ENCODE assay signal across 14 cellular contexts in the genomic region with DNA sequence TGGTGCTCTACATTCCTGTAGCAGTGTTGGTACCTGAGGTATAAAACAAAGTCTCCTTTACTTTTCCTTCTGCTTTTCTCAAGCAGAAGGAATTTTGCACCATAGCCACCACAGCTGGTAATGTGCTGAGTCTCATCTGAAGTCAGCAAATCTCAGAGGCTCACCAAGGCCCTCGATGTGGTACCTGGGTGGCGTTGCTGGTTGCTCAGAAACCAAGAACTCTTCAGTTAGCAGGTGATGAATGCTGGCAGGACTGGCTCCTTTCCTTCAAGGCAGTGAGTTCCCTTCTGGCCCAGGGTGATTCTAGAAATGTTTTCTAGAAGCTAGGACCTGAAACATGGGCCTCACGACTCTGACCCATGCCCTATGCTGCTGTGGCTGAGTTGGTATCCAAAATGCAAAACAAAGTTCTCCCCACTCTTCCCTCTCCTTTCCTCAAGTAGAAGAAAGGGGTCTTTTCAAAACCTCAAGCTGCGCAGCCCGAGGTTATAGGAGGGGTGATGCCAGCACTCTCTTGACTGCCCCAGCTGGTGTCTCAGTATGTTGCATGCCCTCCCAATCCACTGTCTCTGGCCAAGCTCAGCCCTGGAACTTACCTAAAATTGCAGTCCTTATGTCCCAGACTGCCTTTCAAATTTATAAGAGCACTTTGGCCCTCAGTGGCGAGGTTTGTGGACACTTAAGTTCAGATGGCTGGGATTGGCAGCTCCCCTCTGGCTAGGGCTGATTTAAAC.
DNase-seq lines count a peak whose midpoint lies in the region; ATAC-seq and TF ChIP-seq lines count a peak whose summit lies in the region.
"Had no signal": no experiment of that assay in that cellular context is flagged by ENCODE, and none has a peak within 500 bp of the region (broad histone marks: within the 10 kb centered on the region; RNA-seq: fewer than 3 reads in every experiment).

No MANE protein-coding gene starts in this region.

- no peaks in the 10 kb centered on the region for H3K27me3 Mint-ChIP-seq in endodermal cell (ENCODE audit: insufficient read depth)
- H3K27me3 Mint-ChIP-seq: CD4-positive, alpha-beta memory T cell had no signal

- H3K4me2 ChIP-seq in MM.1S (ENCODE audit: low read depth, low read length), result peak overlapping the region; percentile 19; the same call in 1 of the 2 replicates
- no peak overlapping the region for H3K4me2 ChIP-seq in mesendoderm (ENCODE audit: low read length)
- no peak overlapping the region for H3K4me2 ChIP-seq in PC-9
- H3K4me2 ChIP-seq in smooth muscle cell, result no peak overlapping the region

- peak; percentile 24; the same call in 1 of the 2 replicates for TF ChIP-seq CTCF in MM.1S (IDR thresholded peaks at IDR 0.05; ENCODE audit: low read length)
- peak; percentile 27 for TF ChIP-seq CTCF in endodermal cell (conservative IDR thresholded peaks at IDR 0.05)
- no peak for TF ChIP-seq CTCF in PC-9 (conservative IDR thresholded peaks at IDR 0.05)
- no peak for TF ChIP-seq CTCF in smooth muscle cell (IDR thresholded peaks at IDR 0.05; ENCODE audit: borderline replicate concordance, insufficient read depth, poor library complexity, severe bottlenecking)

- no peak overlapping the region for H3K23ac ChIP-seq in mesendoderm (ENCODE audit: low read length)

- H3K9ac ChIP-seq in MM.1S (ENCODE audit: low read length) (no peak overlapping the region; the same call in 1 of the 2 replicates), endodermal cell (ENCODE audit: extremely low read depth, low read length, poor library complexity, severe bottlenecking) (no peak overlapping the region), mesendoderm (ENCODE audit: low read length) (no peak overlapping the region), smooth muscle cell (ENCODE audit: low read depth) (no peak overlapping the region)

- H3K4me1 ChIP-seq in MM.1S (ENCODE audit: low read length) (peaks cover 29% of the 10 kb centered on the region), endodermal cell (ENCODE audit: control insufficient read depth, insufficient read depth, low read length) (no peaks in the 10 kb centered on the region), mesendoderm (ENCODE audit: control insufficient read depth, low read depth, low read length) (no peaks in the 10 kb centered on the region), PC-9 (replicated peaks; ENCODE audit: insufficient read depth) (no peaks in the 10 kb centered on the region), SJCRH30 (no peaks in the 10 kb centered on the region), smooth muscle cell (ENCODE audit: low read depth) (no peaks in the 10 kb centered on the region)

- no TSS peak for BruUV-seq in PC-9 (replicated peaks; lab: Mats Ljungman, UMichigan)

- CTCF ChIA-PET in PC-9 (lab: Charles Lee), result no interaction called here

- DNase-seq in MM.1S, result peak; percentile 83
- peak; percentile 49 for DNase-seq in endodermal cell
- DNase-seq in mesendoderm, result peak; percentile 6
- no peak for DNase-seq in PC-9
- DNase-seq in SJCRH30, result no peak
- no peak for DNase-seq in smooth muscle cell (lab: John Stamatoyannopoulos, UW; ENCODE audit: unreplicated experiment)
- DNase-seq: C1 segment of cervical spinal cord; Calu3; CD4-positive, alpha-beta memory T cell; COR-L47; DMS79 treated with DMSO at 0.1 percent for 48 hours; H7 had no signal

- no peak overlapping the region for H4K8ac ChIP-seq in mesendoderm (ENCODE audit: low read depth, low read length)

- H3K9me3 Mint-ChIP-seq in endodermal cell, result peaks cover 9% of the 10 kb centered on the region

- no peak overlapping the region for H3K27ac Mint-ChIP-seq in endodermal cell
- H3K27ac Mint-ChIP-seq: CD4-positive, alpha-beta memory T cell had no signal

- no peak overlapping the region for H2BK5ac ChIP-seq in mesendoderm (ENCODE audit: low read length)

- H3K9me3 ChIP-seq in MM.1S (replicated peaks; ENCODE audit: insufficient read depth, low read length) (no peaks in the 10 kb centered on the region), endodermal cell (ENCODE audit: control insufficient read depth, low read length) (peaks cover 6% of the 10 kb centered on the region), PC-9 (ENCODE audit: insufficient read depth, low read depth) (no peaks in the 10 kb centered on the region), SJCRH30 (replicated peaks) (no peaks in the 10 kb centered on the region), smooth muscle cell (replicated peaks; ENCODE audit: low read depth) (no peaks in the 10 kb centered on the region)

- H3K79me2 ChIP-seq in MM.1S (ENCODE audit: low read length) (no peaks in the 10 kb centered on the region), mesendoderm (ENCODE audit: control insufficient read depth, insufficient read depth, low read length) (no peaks in the 10 kb centered on the region), PC-9 (ENCODE audit: low read depth) (no peaks in the 10 kb centered on the region), smooth muscle cell (ENCODE audit: low read depth) (no peaks in the 10 kb centered on the region)

- no peak overlapping the region for H2BK120ac ChIP-seq in mesendoderm (ENCODE audit: low read depth, low read length)

- H2AK5ac ChIP-seq in mesendoderm (ENCODE audit: low read length), result no peak overlapping the region

- 0 out of 2 replicates have a peak overlapping the region, but pooled peaks have one; percentile 13 for H2AFZ ChIP-seq in MM.1S (ENCODE audit: low read length)
- no peak overlapping the region for H2AFZ ChIP-seq in PC-9
- no peak overlapping the region for H2AFZ ChIP-seq in smooth muscle cell (ENCODE audit: low read depth)

- H3K27ac ChIP-seq in MM.1S (ENCODE audit: low read length), result peak overlapping the region; percentile 61; the same call in 1 of the 2 replicates
- H3K27ac ChIP-seq in endodermal cell (ENCODE audit: low read depth, low read length), result no peak overlapping the region
- H3K27ac ChIP-seq in mesendoderm (ENCODE audit: low read depth, low read length), result no peak overlapping the region
- H3K27ac ChIP-seq in PC-9, result no peak overlapping the region
- H3K27ac ChIP-seq in SJCRH30, result no peak overlapping the region
- no peak overlapping the region for H3K27ac ChIP-seq in smooth muscle cell (ENCODE audit: low read depth)

- 96% methylated on average over 3 to 6 of the region's 6 CpGs for WGBS in endodermal cell (ENCODE audit: insufficient coverage in 1 of 2, insufficient read length in 1 of 2), 2 experiments
- no CpG with 5 or more reads among the region's 6 CpGs for WGBS in mesendoderm (ENCODE audit: extremely low coverage, insufficient coverage, low lambda C conversion rate)
- WGBS in smooth muscle cell (ENCODE audit: low lambda C conversion rate), result 92% methylated on average over 6 of the region's 6 CpGs

- H3K18ac ChIP-seq in mesendoderm (ENCODE audit: low read length), result no peak overlapping the region

- no peaks in the 10 kb centered on the region for H3K79me1 ChIP-seq in mesendoderm (ENCODE audit: low read length)

- peaks cover 22% of the 10 kb centered on the region for H3F3A ChIP-seq in MM.1S (ENCODE audit: insufficient read depth, low read length)
- H3F3A ChIP-seq in PC-9 (ENCODE audit: insufficient read depth, low read depth), result no peaks in the 10 kb centered on the region
- no peaks in the 10 kb centered on the region for H3F3A ChIP-seq in smooth muscle cell (ENCODE audit: low read depth)

- no peaks in the 10 kb centered on the region for H4K20me1 ChIP-seq in MM.1S (ENCODE audit: insufficient read depth, low read length)
- no peaks in the 10 kb centered on the region for H4K20me1 ChIP-seq in PC-9 (ENCODE audit: insufficient read depth)
- no peaks in the 10 kb centered on the region for H4K20me1 ChIP-seq in smooth muscle cell (ENCODE audit: low read depth)

- POLR2A ChIA-PET in PC-9 (lab: Charles Lee; ENCODE audit: unreplicated experiment), result no interaction called here

- H3K4me3 ChIP-seq in MM.1S (ENCODE audit: low read length) (no peak overlapping the region), endodermal cell (ENCODE audit: low read length) (no peak overlapping the region), mesendoderm (ENCODE audit: low read length) (no peak overlapping the region), PC-9 (no peak overlapping the region), SJCRH30 (no peak overlapping the region), smooth muscle cell (no peak overlapping the region)

- H3K36me3 Mint-ChIP-seq in endodermal cell (ENCODE audit: low read depth), result no peaks in the 10 kb centered on the region
- H3K36me3 Mint-ChIP-seq: CD4-positive, alpha-beta memory T cell had no signal

- intact Hi-C loops in PC-9 (cut with micrococcal nuclease; ENCODE audit: unreplicated experiment), result no loop called here

- no peak overlapping the region for H3K56ac ChIP-seq in mesendoderm (ENCODE audit: low read length)

- no peaks in the 10 kb centered on the region for H3K9me2 ChIP-seq in MM.1S (replicated peaks; ENCODE audit: insufficient read depth, low read length)
- no peaks in the 10 kb centered on the region; the same call in 1 of the 2 replicates for H3K9me2 ChIP-seq in PC-9 (ENCODE audit: insufficient read depth)

- no peak overlapping the region for H4K5ac ChIP-seq in mesendoderm (ENCODE audit: low read length)

- H2BK15ac ChIP-seq in mesendoderm (replicated peaks; ENCODE audit: low read depth), result no peak overlapping the region

- H3K4ac ChIP-seq in mesendoderm (ENCODE audit: low read depth, low read length), result no peak overlapping the region

- ATAC-seq in HG03520 (IDR thresholded peaks at IDR 0.05; ENCODE audit: unreplicated experiment), result no peak
- ATAC-seq: HCT116 had no signal

- peaks cover under 1% of the 10 kb centered on the region for H3K4me1 Mint-ChIP-seq in endodermal cell
- H3K4me1 Mint-ChIP-seq: CD4-positive, alpha-beta memory T cell had no signal

- H3K36me3 ChIP-seq in MM.1S (replicated peaks; ENCODE audit: insufficient read depth, low read length), result no peaks in the 10 kb centered on the region
- no peaks in the 10 kb centered on the region for H3K36me3 ChIP-seq in endodermal cell (ENCODE audit: control insufficient read depth, insufficient read depth, low read length)
- no peaks in the 10 kb centered on the region for H3K36me3 ChIP-seq in mesendoderm (ENCODE audit: control insufficient read depth, insufficient read depth, low read length)
- H3K36me3 ChIP-seq in PC-9 (ENCODE audit: low read depth), result no peaks in the 10 kb centered on the region
- no peaks in the 10 kb centered on the region for H3K36me3 ChIP-seq in SJCRH30
- no peaks in the 10 kb centered on the region for H3K36me3 ChIP-seq in smooth muscle cell (ENCODE audit: low read depth)

- H3K27me3 ChIP-seq in MM.1S (replicated peaks; ENCODE audit: insufficient read depth, low read length), result no peaks in the 10 kb centered on the region
- no peaks in the 10 kb centered on the region for H3K27me3 ChIP-seq in endodermal cell (ENCODE audit: control insufficient read depth, insufficient read depth, low read length, poor library complexity, severe bottlenecking)
- no peaks in the 10 kb centered on the region for H3K27me3 ChIP-seq in mesendoderm (ENCODE audit: insufficient read depth, low read length, poor library complexity)
- no peaks in the 10 kb centered on the region for H3K27me3 ChIP-seq in PC-9 (ENCODE audit: insufficient read depth, low read depth)
- no peaks in the 10 kb centered on the region for H3K27me3 ChIP-seq in SJCRH30
- no peaks in the 10 kb centered on the region for H3K27me3 ChIP-seq in smooth muscle cell (ENCODE audit: low read depth)

- no peak overlapping the region for H3K4me3 Mint-ChIP-seq in endodermal cell
- H3K4me3 Mint-ChIP-seq: CD4-positive, alpha-beta memory T cell had no signal

Comparison
In these comparisons a context has a peak if more than half of its experiments do, and no peak if none do; other contexts are left out.
1. DNase-seq: peak in MM.1S (single experiment), endodermal cell (single experiment) and mesendoderm (single experiment); none in PC-9 (0 of 2), SJCRH30 (0 of 2) and smooth muscle cell (single experiment).
2. CTCF ChIP-seq: peak in MM.1S (single experiment) and endodermal cell (single experiment); none in PC-9 (single experiment) and smooth muscle cell (single experiment).